Comparison of ENCODE assay signal across 21 cellular contexts in the genomic region with DNA sequence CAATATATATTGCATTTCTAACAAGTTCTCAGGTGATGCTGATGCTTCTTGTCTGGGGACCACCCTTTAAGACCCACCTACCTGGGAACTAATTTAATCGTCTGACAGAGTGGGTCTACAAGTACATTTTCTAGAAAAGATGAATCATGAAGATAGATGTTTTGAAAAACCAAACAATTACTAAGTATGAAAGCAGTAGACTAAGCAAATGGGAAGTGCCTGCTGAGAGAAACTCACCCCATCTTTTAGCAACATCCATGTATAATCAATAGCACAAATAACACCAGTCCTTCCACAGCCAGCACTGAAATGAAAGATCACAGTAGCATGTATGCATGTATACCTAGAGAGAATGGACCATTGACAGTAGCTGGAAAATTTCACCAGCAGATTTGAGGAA.
"Had no signal": no experiment of that assay in that cellular context is flagged by ENCODE, and none has a peak within 500 bp of the region (broad histone marks: within the 10 kb centered on the region; RNA-seq: fewer than 3 reads in every experiment).

No MANE protein-coding gene starts in this region.

- H3K9me3 ChIP-seq: gastroesophageal sphincter, SK-N-SH, stomach, suprapubic skin, tibial nerve had no signal

- H3K4me3 Mint-ChIP-seq: activated naive CD8-positive, alpha-beta T cell treated with anti-CD3 and anti-CD28 coated beads, Interleukin-2, amount 10 ng/mL, durations not matched to agents 7 days and 5 days; activated T-cell treated with anti-CD3 and anti-CD28 coated beads, Interleukin-2, amount 50 U/mL, for 4 hours; nephron had no signal

- H3K4me3 ChIP-seq: coronary artery, gastroesophageal sphincter, stomach, suprapubic skin, tibial nerve had no signal

- H3K27me3 Mint-ChIP-seq: activated naive CD8-positive, alpha-beta T cell treated with anti-CD3 and anti-CD28 coated beads, Interleukin-2, amount 10 ng/mL, durations not matched to agents 7 days and 5 days had no signal

- H3K27me3 ChIP-seq: gastroesophageal sphincter, stomach, suprapubic skin, tibial nerve had no signal

- H3K36me3 ChIP-seq: gastroesophageal sphincter, suprapubic skin, tibial nerve had no signal

- ATAC-seq: gastroesophageal sphincter, left colon, right cardiac atrium had no signal

- H3K79me2 ChIP-seq: parathyroid adenoma had no signal

- H3K27ac Mint-ChIP-seq: activated naive CD8-positive, alpha-beta T cell treated with anti-CD3 and anti-CD28 coated beads, Interleukin-2, amount 10 ng/mL, durations not matched to agents 7 days and 5 days; nephron had no signal

- H3K4me2 ChIP-seq: SK-N-SH had no signal

- H3K9me3 Mint-ChIP-seq: activated naive CD8-positive, alpha-beta T cell treated with anti-CD3 and anti-CD28 coated beads, Interleukin-2, amount 10 ng/mL, durations not matched to agents 7 days and 5 days; activated T-cell treated with anti-CD3 and anti-CD28 coated beads, Interleukin-2, amount 50 U/mL, for 4 hours; nephron had no signal

- H2AFZ ChIP-seq: parathyroid adenoma had no signal

- H3K27ac ChIP-seq: coronary artery, epithelial cell of prostate, gastroesophageal sphincter, parathyroid adenoma, stomach, suprapubic skin, tibial nerve, VCaP had no signal

- DNase-seq: activated CD4-positive, alpha-beta T cell treated with anti-CD3 and anti-CD28 coated beads, Interleukin-2, amount 50 U/mL, for 4 hours; activated gamma-delta T cell treated with Interleukin-2 at 50 U/mL for 16 hours; activated naive CD8-positive, alpha-beta T cell treated with anti-CD3 and anti-CD28 coated beads, Interleukin-2, amount 10 ng/mL, durations not matched to agents 7 days and 5 days; activated T-cell treated with anti-CD3 and anti-CD28 coated beads, Interleukin-2, amount 50 U/mL, for 4 hours; amygdala; cerebellar nuclear complex; head of caudate nucleus; left colon; mesenchymal stem cell; right cardiac atrium; SK-N-SH; stimulated activated CD4-positive, alpha-beta T cell treated with anti-CD3 and anti-CD28 coated beads, Interleukin-4, amount 100 ng/mL, for 24 hours; stomach had no signal

- H3K4me1 Mint-ChIP-seq: nephron had no signal

- H3K4me1 ChIP-seq: gastroesophageal sphincter, parathyroid adenoma, suprapubic skin had no signal

- H3K9ac ChIP-seq: parathyroid adenoma, SK-N-SH had no signal
